In the genomic region with DNA sequence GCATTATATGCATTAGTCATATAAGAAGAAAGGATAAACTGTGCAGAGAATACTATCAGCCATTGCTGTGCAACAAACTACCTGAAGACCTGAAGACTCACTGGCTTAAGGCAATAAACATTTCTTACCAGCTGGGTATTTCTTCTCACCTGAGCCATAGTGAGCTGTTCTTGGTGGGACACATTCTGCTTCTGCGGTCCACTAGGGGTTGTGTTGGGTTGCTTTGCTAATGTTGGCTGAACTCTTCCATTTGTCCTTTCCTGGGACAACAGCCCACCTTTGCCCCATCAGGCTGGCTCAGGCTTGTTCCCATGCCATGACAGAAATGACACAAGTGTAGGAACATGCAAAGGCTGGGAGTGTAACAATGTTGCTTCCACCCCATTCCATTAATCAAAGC, we compare ENCODE assay signal across 1 cellular context.
TF ChIP-seq lines count a peak whose summit lies in the region.

No MANE protein-coding gene starts in this region.

TF ChIP-seq in H1, 55 proteins besides CTCF, POLR2A, EP300 and RAD21:
- TF ChIP-seq SIX5 (IDR thresholded peaks at IDR 0.05; ENCODE audit: low read depth, low read length) (no peak), ZNF274 (IDR thresholded peaks at IDR 0.05; ENCODE audit: borderline replicate concordance, extremely low read depth, low read length) (no peak), HDAC6 (IDR thresholded peaks at IDR 0.05; ENCODE audit: low read depth, low read length) (no peak), SIN3A (conservative IDR thresholded peaks at IDR 0.05 in 1 of 2, IDR thresholded peaks at IDR 0.05 in 1 of 2; ENCODE audit: low read depth in 1 of 2, low read length in 2 of 2) (no peak), SRF (IDR thresholded peaks at IDR 0.05; ENCODE audit: low read depth, low read length) (no peak), KDM5A (IDR thresholded peaks at IDR 0.05; ENCODE audit: low read length) (no peak), POU5F1 (IDR thresholded peaks at IDR 0.05; ENCODE audit: low read depth, low read length) (no peak), CHD1 (IDR thresholded peaks at IDR 0.05; ENCODE audit: low read depth, low read length) (no peak), NRF1 (IDR thresholded peaks at IDR 0.05; ENCODE audit: low read depth, low read length) (no peak), FOSL1 (IDR thresholded peaks at IDR 0.05; ENCODE audit: insufficient read depth, low read depth, low read length) (no peak), GTF2F1 (IDR thresholded peaks at IDR 0.05; ENCODE audit: borderline replicate concordance, low read depth, low read length) (no peak), USF2 (IDR thresholded peaks at IDR 0.05; ENCODE audit: low read length) (no peak), CEBPB (IDR thresholded peaks at IDR 0.05; ENCODE audit: low read depth, low read length) (no peak), GABPA (IDR thresholded peaks at IDR 0.05; ENCODE audit: borderline replicate concordance, insufficient read depth, low read length) (no peak), BCL11A (IDR thresholded peaks at IDR 0.05; ENCODE audit: low read depth in 2 of 2, low read length in 2 of 2) (no peak), TEAD4 (IDR thresholded peaks at IDR 0.05; ENCODE audit: low read depth, low read length) (no peak), SP4 (IDR thresholded peaks at IDR 0.05; ENCODE audit: low read length) (no peak), CBX5 (IDR thresholded peaks at IDR 0.05; ENCODE audit: low read depth, low read length) (no peak)
